Comparison of ENCODE assay signal across 30 cellular contexts in genomic region chr9:72415163-72415562, GRCh38. TPM values are rescaled to one million over a fixed set of nuclear protein-coding genes. Genes with fewer than 3 reads are reported as not detected.
DNase-seq lines count a peak whose midpoint lies in the region; ATAC-seq lines count a peak whose summit lies in the region.
"Had no signal": no experiment of that assay in that cellular context is flagged by ENCODE, and none has a peak within 500 bp of the region (broad histone marks: within the 10 kb centered on the region; RNA-seq: fewer than 3 reads in every experiment).

No MANE protein-coding gene starts in this region.

- H3K27ac Mint-ChIP-seq in naive thymus-derived CD8-positive, alpha-beta T cell = no peak overlapping the region
- H3K27ac Mint-ChIP-seq: activated naive CD4-positive, alpha-beta T cell treated with anti-CD3 and anti-CD28 coated beads, Interleukin-2, amount 50 U/mL, for 72 hours; activated T-helper 2 cell treated with anti-CD3 and anti-CD28 coated beads, Interferon-gamma antibody, Interleukin-2, Interleukin-4, amounts not matched to agents 10 μg/mL and 5 μg/mL and 100 μg/mL, durations not matched to agents 14 hours and 24 hours and 36 hours; CD4-positive, CD25-positive, alpha-beta regulatory T cell; HFFc6; natural killer cell; T-cell; type B pancreatic cell had no signal

- H3K27me3 Mint-ChIP-seq in naive thymus-derived CD8-positive, alpha-beta T cell = no peaks in the 10 kb centered on the region
- H3K27me3 Mint-ChIP-seq: CD4-positive, CD25-positive, alpha-beta regulatory T cell; T-cell had no signal

- H3K4me1 Mint-ChIP-seq in naive thymus-derived CD8-positive, alpha-beta T cell = peaks cover 0 to 2% (median 0%) of the 10 kb centered on the region in 4 donors
- H3K4me1 Mint-ChIP-seq: CD4-positive, CD25-positive, alpha-beta regulatory T cell; natural killer cell; T-cell had no signal

- H3K9me3 Mint-ChIP-seq in naive thymus-derived CD8-positive, alpha-beta T cell = no peaks in the 10 kb centered on the region
- H3K9me3 Mint-ChIP-seq: activated naive CD4-positive, alpha-beta T cell treated with anti-CD3 and anti-CD28 coated beads, Interleukin-2, amount 50 U/mL, for 72 hours; activated T-helper 2 cell treated with anti-CD3 and anti-CD28 coated beads, Interferon-gamma antibody, Interleukin-2, Interleukin-4, amounts not matched to agents 10 μg/mL and 5 μg/mL and 100 μg/mL, durations not matched to agents 14 hours and 24 hours and 36 hours; CD4-positive, CD25-positive, alpha-beta regulatory T cell; HFFc6; natural killer cell; T-cell; type B pancreatic cell had no signal

- H3K36me3 Mint-ChIP-seq in naive thymus-derived CD8-positive, alpha-beta T cell = no peaks in the 10 kb centered on the region
- H3K36me3 Mint-ChIP-seq: activated naive CD4-positive, alpha-beta T cell treated with anti-CD3 and anti-CD28 coated beads, Interleukin-2, amount 50 U/mL, for 72 hours; CD4-positive, CD25-positive, alpha-beta regulatory T cell; natural killer cell; T-cell; type B pancreatic cell had no signal

- intact Hi-C loops in Right ventricle myocardium superior (cut with DNase I) = no loop called here

- no peak for DNase-seq in Right ventricle myocardium superior
- DNase-seq in naive thymus-derived CD8-positive, alpha-beta T cell = no peak
- DNase-seq in NCI-H1930 (lab: John Stamatoyannopoulos, UW) = no peak
- DNase-seq: activated CD4-positive, alpha-beta T cell treated with anti-CD3 and anti-CD28 coated beads, Interleukin-2, amount 50 U/mL, for 48 hours; activated CD4-positive, CD25-positive, alpha-beta regulatory T cell; activated CD8-positive, alpha-beta memory T cell treated with anti-CD3 and anti-CD28 coated beads, Interleukin-2, amount 50 U/mL, for 48 hours; CD4-positive, CD25-positive, alpha-beta regulatory T cell; central memory CD4-positive, alpha-beta T cell; dermis blood vessel endothelial cell; DMS 273 treated with DMSO at 0.1 percent for 48 hours; HFFc6; islet precursor cell; left ventricle myocardium superior; midbrain; MM.1S; natural killer cell; NCI-H1436; NCI-H510A treated with DMSO at 0.1 percent for 48 hours; SIG-M5; small intestine; stimulated activated CD4-positive, alpha-beta T cell treated with anti-CD3 and anti-CD28 coated beads, Interleukin-2, amount 100 ng/mL, for 24 hours; T-cell had no signal

- H3K4me3 Mint-ChIP-seq in naive thymus-derived CD8-positive, alpha-beta T cell = no peak overlapping the region
- H3K4me3 Mint-ChIP-seq: CD4-positive, CD25-positive, alpha-beta regulatory T cell; HFFc6; natural killer cell; T-cell; type B pancreatic cell had no signal

- POLR2A ChIA-PET in naive thymus-derived CD8-positive, alpha-beta T cell (lab: Charles Lee) = no interaction called here

- peak; percentile 41 for ATAC-seq in GM18520 (IDR thresholded peaks at IDR 0.05; ENCODE audit: unreplicated experiment)
- peak; percentile 72 for ATAC-seq in GM21390 (IDR thresholded peaks at IDR 0.05; ENCODE audit: unreplicated experiment)
- ATAC-seq in HG02885 (IDR thresholded peaks at IDR 0.05; ENCODE audit: poor library complexity, unreplicated experiment) = peak; percentile 89
- no peak for ATAC-seq in HG02981 (IDR thresholded peaks at IDR 0.05; ENCODE audit: unreplicated experiment)
- no peak for ATAC-seq in Right ventricle myocardium superior (ENCODE audit: poor library complexity)
- no peak for ATAC-seq in naive thymus-derived CD8-positive, alpha-beta T cell
- ATAC-seq: activated naive CD4-positive, alpha-beta T cell treated with anti-CD3 and anti-CD28 coated beads, Interleukin-2, amount 50 U/mL, for 72 hours; gastroesophageal sphincter; left ventricle myocardium superior; natural killer cell; T-cell had no signal

RNA-seq across cellular contexts. Expression of gene ZFAND5, which starts 50.2 kb away (rescaled TPM):
- 180 TPM for total RNA-seq in Right ventricle myocardium superior
- 100 to 1,000 TPM; 152 to 153 TPM for total RNA-seq in naive thymus-derived CD8-positive, alpha-beta T cell
- polyA plus RNA-seq in naive thymus-derived CD8-positive, alpha-beta T cell = 10 to 100 TPM; 47.2 to 70.8 (median 51.8) TPM

Comparison
In these comparisons a context has a peak if more than half of its experiments do, and no peak if none do; other contexts are left out.
1. ATAC-seq: peak in GM18520 (single experiment), GM21390 (single experiment) and HG02885 (single experiment); none in HG02981 (single experiment), Right ventricle myocardium superior (single experiment) and naive thymus-derived CD8-positive, alpha-beta T cell (0 of 2).